Comparison of ENCODE assay signal across 13 cellular contexts in genomic region chr17:1059131-1059795, GRCh38.
DNase-seq lines count a peak whose midpoint lies in the region; ATAC-seq and TF ChIP-seq lines count a peak whose summit lies in the region.
"Had no signal": no experiment of that assay in that cellular context is flagged by ENCODE, and none has a peak within 500 bp of the region (broad histone marks: within the 10 kb centered on the region; RNA-seq: fewer than 3 reads in every experiment).

No MANE protein-coding gene starts in this region.

- no peak overlapping the region for H3K56ac ChIP-seq in IMR-90 (ENCODE audit: extremely low read depth, insufficient read depth, low read length)

- POLR2A ChIA-PET in IMR-90 (lab: Charles Lee; ENCODE audit: unreplicated experiment): no interaction called here

- H3K36me3 Mint-ChIP-seq in activated naive CD4-positive, alpha-beta T cell treated with anti-CD3 and anti-CD28 coated beads, Interleukin-2, amount 50 U/mL, for 24 hours: peaks cover 22% of the 10 kb centered on the region
- peaks cover 23% of the 10 kb centered on the region for H3K36me3 Mint-ChIP-seq in central memory CD8-positive, alpha-beta T cell (ENCODE audit: insufficient read depth)

- H4K91ac ChIP-seq in IMR-90 (ENCODE audit: insufficient read depth, low read depth, low read length): no peak overlapping the region

- H2BK5ac ChIP-seq in IMR-90 (ENCODE audit: low read depth, low read length, poor library complexity, severe bottlenecking): no peak overlapping the region

- H2BK120ac ChIP-seq in IMR-90 (ENCODE audit: low read depth, low read length): no peak overlapping the region

- no peak overlapping the region for H4K5ac ChIP-seq in IMR-90 (ENCODE audit: low read depth, low read length)

- H3K36me3 ChIP-seq in IMR-90 (ENCODE audit: control insufficient read depth, insufficient read depth, low read length) (peaks cover 46% of the 10 kb centered on the region), mucosa of descending colon (ENCODE audit: low read depth) (no peaks in the 10 kb centered on the region)

- H3K14ac ChIP-seq in IMR-90 (replicated peaks; ENCODE audit: low read depth, low read length): no peak overlapping the region

- H3K4ac ChIP-seq in IMR-90 (ENCODE audit: low read depth, low read length): no peak overlapping the region

- TF ChIP-seq RAD21 in IMR-90 (IDR thresholded peaks at IDR 0.05; ENCODE audit: low read length): no peak

- ATAC-seq in IMR-90 (ENCODE audit: low read depth) (no peak), mucosa of descending colon (no peak), GM19452 (IDR thresholded peaks at IDR 0.05; ENCODE audit: unreplicated experiment) (no peak)
- no peak for ATAC-seq in central memory CD8-positive, alpha-beta T cell (replicated peaks; ENCODE audit: extremely low read depth, poor library complexity, severe bottlenecking)

- H3K4me3 ChIP-seq in IMR-90 (ENCODE audit: insufficient read depth, low read depth, low read length): no peak overlapping the region
- no peak overlapping the region for H3K4me3 ChIP-seq in mucosa of descending colon
- H3K4me3 ChIP-seq: A549, GM23338 had no signal

- H3K18ac ChIP-seq in IMR-90 (ENCODE audit: low read depth, low read length): no peak overlapping the region

- H2AK9ac ChIP-seq in IMR-90 (replicated peaks; ENCODE audit: low read depth, low read length, poor library complexity): peak overlapping the region; percentile 61

- TF ChIP-seq CTCF in IMR-90 (conservative IDR thresholded peaks at IDR 0.05; ENCODE audit: low read depth, low read length) (no peak), mucosa of descending colon (IDR thresholded peaks at IDR 0.05) (no peak)

- no peaks in the 10 kb centered on the region for H3K27me3 ChIP-seq in IMR-90 (ENCODE audit: control insufficient read depth, insufficient read depth, low read length)

- no peak overlapping the region for H3K4me2 ChIP-seq in IMR-90 (ENCODE audit: low read depth, low read length)
- H3K4me2 ChIP-seq: A549, GM23338 had no signal

- peaks cover 0 to 12% of the 10 kb centered on the region in 2 experiments; a peak in 2 of 4 replicates for H3K79me1 ChIP-seq in IMR-90 (ENCODE audit: low read depth in 1 of 2, low read length in 2 of 2)

- TF ChIP-seq POLR2A in IMR-90 (IDR thresholded peaks at IDR 0.05; ENCODE audit: low read depth, low read length): no peak

- no peaks in the 10 kb centered on the region for H3K4me1 Mint-ChIP-seq in activated naive CD4-positive, alpha-beta T cell treated with anti-CD3 and anti-CD28 coated beads, Interleukin-2, amount 50 U/mL, for 24 hours
- H3K4me1 Mint-ChIP-seq in central memory CD8-positive, alpha-beta T cell: peaks cover 7% of the 10 kb centered on the region
- H3K4me1 Mint-ChIP-seq: GM23338 had no signal

- no peak overlapping the region for H4K8ac ChIP-seq in IMR-90 (ENCODE audit: low read depth in 2 of 2, low read length in 2 of 2)

- dilution Hi-C loops in IMR-90 (cut with HindIII; ENCODE audit: low sequenced_read_pairs, unreplicated experiment): no loop called here

- no peak overlapping the region for H2BK20ac ChIP-seq in IMR-90 (ENCODE audit: low read depth, low read length)

- H3K9me3 ChIP-seq in IMR-90 (ENCODE audit: control insufficient read depth, insufficient read depth, low read length): no peaks in the 10 kb centered on the region
- H3K9me3 ChIP-seq in mucosa of descending colon: no peaks in the 10 kb centered on the region

- no peak overlapping the region for H3K4me3 Mint-ChIP-seq in activated naive CD4-positive, alpha-beta T cell treated with anti-CD3 and anti-CD28 coated beads, Interleukin-2, amount 50 U/mL, for 24 hours
- H3K4me3 Mint-ChIP-seq in central memory CD8-positive, alpha-beta T cell: no peak overlapping the region
- H3K4me3 Mint-ChIP-seq: CD4-positive, CD25-positive, alpha-beta regulatory T cell; GM23338 had no signal

- H3K9ac ChIP-seq in IMR-90 (ENCODE audit: low read depth, low read length): no peak overlapping the region

- peaks cover 7% of the 10 kb centered on the region; the same call in 1 of the 2 replicates for H3K9me1 ChIP-seq in IMR-90 (ENCODE audit: insufficient read depth, low read length)

- in situ Hi-C loops in IMR-90 (cut with MboI; ENCODE audit: low sequenced_read_pairs): no loop called here

- H2BK15ac ChIP-seq in IMR-90 (ENCODE audit: low read depth, low read length): no peak overlapping the region

- H3K9me3 Mint-ChIP-seq in activated naive CD4-positive, alpha-beta T cell treated with anti-CD3 and anti-CD28 coated beads, Interleukin-2, amount 50 U/mL, for 24 hours: no peaks in the 10 kb centered on the region
- no peaks in the 10 kb centered on the region for H3K9me3 Mint-ChIP-seq in central memory CD8-positive, alpha-beta T cell
- H3K9me3 Mint-ChIP-seq: CD4-positive, CD25-positive, alpha-beta regulatory T cell; GM23338 had no signal

- 99% methylated on average over 8 of the region's 12 CpGs; no CpG with 5 or more reads in 1 of the 2 experiments for WGBS in IMR-90 (ENCODE audit: extremely low coverage in 2 of 2, insufficient read length in 1 of 2), 2 experiments

- H2AK5ac ChIP-seq in IMR-90 (ENCODE audit: low read depth, low read length): peak overlapping the region; percentile 43; the same call in 1 of the 2 replicates

- peaks cover 39% of the 10 kb centered on the region for H4K20me1 ChIP-seq in IMR-90 (ENCODE audit: insufficient read depth, low read length)

- H3K23ac ChIP-seq in IMR-90 (ENCODE audit: low read depth, low read length): no peak overlapping the region

- BruUV-seq in IMR-90 (replicated peaks; lab: Mats Ljungman, UMichigan): no TSS peak

- DNase-seq in activated naive CD4-positive, alpha-beta T cell treated with Interleukin-2 at 50 U/mL for 16 hours: no peak
- DNase-seq in IMR-90 (no peak), mucosa of descending colon (peak in 2 of 3 donors; percentile 22 to 27), putamen (ENCODE audit: low spot score) (no peak), GF-D8 (lab: John Stamatoyannopoulos, UW) (no peak)
- no peak for DNase-seq in central memory CD8-positive, alpha-beta T cell (ENCODE audit: low spot score in 2 of 2)
- DNase-seq: DMS79, NCI-H748 treated with DMSO at 0.1 percent for 48 hours had no signal

- intact Hi-C loops in IMR-90 (cut with micrococcal nuclease): no loop called here
- intact Hi-C loops in mucosa of descending colon (cut with DNase I, micrococcal nuclease): loop anchor here in 1 of 2 donors (10.0 kb wide), 1 partner anchor 54 kb away; no protein-coding TSS in a partner anchor

- H3K4me1 ChIP-seq in IMR-90 (ENCODE audit: control insufficient read depth, insufficient read depth, low read length): peaks cover 4% of the 10 kb centered on the region; the same call in 1 of the 2 replicates
- no peaks in the 10 kb centered on the region for H3K4me1 ChIP-seq in mucosa of descending colon (ENCODE audit: low read depth)

- H2AFZ ChIP-seq in IMR-90 (replicated peaks; ENCODE audit: low read length, poor library complexity): peak overlapping the region; percentile 23
- H2AFZ ChIP-seq: GM23338 had no signal

- H3K27ac ChIP-seq in IMR-90 (ENCODE audit: insufficient read depth, low read length): no peak overlapping the region

- no peaks in the 10 kb centered on the region for H3K27me3 Mint-ChIP-seq in activated naive CD4-positive, alpha-beta T cell treated with anti-CD3 and anti-CD28 coated beads, Interleukin-2, amount 50 U/mL, for 24 hours
- no peaks in the 10 kb centered on the region for H3K27me3 Mint-ChIP-seq in central memory CD8-positive, alpha-beta T cell
- H3K27me3 Mint-ChIP-seq: CD4-positive, CD25-positive, alpha-beta regulatory T cell had no signal

- H3K27ac Mint-ChIP-seq in activated naive CD4-positive, alpha-beta T cell treated with anti-CD3 and anti-CD28 coated beads, Interleukin-2, amount 50 U/mL, for 24 hours: peak overlapping the region; percentile 46
- H3K27ac Mint-ChIP-seq in central memory CD8-positive, alpha-beta T cell (ENCODE audit: low read depth): peak overlapping the region; percentile 10
- H3K27ac Mint-ChIP-seq: GM23338 had no signal

- CTCF ChIA-PET in IMR-90 (lab: Yijun Ruan, JAX): no interaction called here

TF ChIP-seq in IMR-90, 13 proteins besides CTCF, POLR2A, EP300 and RAD21:
- TF ChIP-seq RCOR1 (IDR thresholded peaks at IDR 0.05; ENCODE audit: insufficient replicate concordance, low read length) (no peak), FOS (IDR thresholded peaks at IDR 0.05; ENCODE audit: low read depth, low read length) (no peak), MAFK (IDR thresholded peaks at IDR 0.05; ENCODE audit: low read depth, low read length) (no peak), SMC3 (IDR thresholded peaks at IDR 0.05; ENCODE audit: low read depth, low read length) (no peak), MAZ (IDR thresholded peaks at IDR 0.05; ENCODE audit: borderline replicate concordance, low read depth, low read length) (no peak), CEBPB (IDR thresholded peaks at IDR 0.05; ENCODE audit: low read depth, low read length) (no peak), NFE2L2 (IDR thresholded peaks at IDR 0.05; ENCODE audit: low read depth, low read length) (no peak), USF2 (IDR thresholded peaks at IDR 0.05; ENCODE audit: low read depth, low read length) (no peak), MXI1 (IDR thresholded peaks at IDR 0.05; ENCODE audit: borderline replicate concordance, low read depth, low read length) (no peak), CHD1 (IDR thresholded peaks at IDR 0.05; ENCODE audit: low read depth, low read length) (no peak), BHLHE40 (IDR thresholded peaks at IDR 0.05; ENCODE audit: low read depth, low read length) (no peak), RFX5 (IDR thresholded peaks at IDR 0.05; ENCODE audit: low read depth, low read length) (no peak)
- TF ChIP-seq, protein P1, sequence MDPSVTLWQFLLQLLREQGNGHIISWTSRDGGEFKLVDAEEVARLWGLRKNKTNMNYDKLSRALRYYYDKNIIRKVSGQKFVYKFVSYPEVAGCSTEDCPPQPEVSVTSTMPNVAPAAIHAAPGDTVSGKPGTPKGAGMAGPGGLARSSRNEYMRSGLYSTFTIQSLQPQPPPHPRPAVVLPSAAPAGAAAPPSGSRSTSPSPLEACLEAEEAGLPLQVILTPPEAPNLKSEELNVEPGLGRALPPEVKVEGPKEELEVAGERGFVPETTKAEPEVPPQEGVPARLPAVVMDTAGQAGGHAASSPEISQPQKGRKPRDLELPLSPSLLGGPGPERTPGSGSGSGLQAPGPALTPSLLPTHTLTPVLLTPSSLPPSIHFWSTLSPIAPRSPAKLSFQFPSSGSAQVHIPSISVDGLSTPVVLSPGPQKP (IDR thresholded peaks at IDR 0.05; ENCODE audit: borderline replicate concordance, low read depth, low read length): no peak

Comparison
In these comparisons a context has a peak if more than half of its experiments do, and no peak if none do; other contexts are left out.
1. DNase-seq: peak in mucosa of descending colon (2 of 3); none in activated naive CD4-positive, alpha-beta T cell treated with Interleukin-2 at 50 U/mL for 16 hours (single experiment), IMR-90 (single experiment), central memory CD8-positive, alpha-beta T cell (0 of 2), putamen (single experiment) and GF-D8 (single experiment).